ENCODE assay signal across 9 cellular contexts in the genomic region with DNA sequence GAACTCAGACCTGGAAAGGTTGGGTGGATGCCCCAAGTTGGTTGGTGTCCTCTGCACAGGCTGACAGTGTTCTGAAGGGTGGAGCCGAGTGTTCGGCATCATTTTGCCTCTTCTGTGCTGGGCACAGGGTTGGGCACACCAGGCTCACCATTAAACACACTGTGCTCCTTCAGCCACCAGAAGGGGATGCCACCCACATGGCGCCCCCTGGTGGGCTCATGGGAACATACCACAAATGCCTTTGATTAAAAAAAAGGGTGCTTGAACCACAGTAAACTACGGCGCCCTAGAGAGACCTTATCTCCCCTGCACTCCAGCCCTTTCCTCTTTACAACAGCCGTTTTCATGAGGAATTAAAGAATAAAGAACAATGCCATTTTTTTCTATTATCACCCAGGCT.
DNase-seq lines count a peak whose midpoint lies in the region; ATAC-seq and FAIRE-seq lines count a peak whose summit lies in the region.
"Had no signal": no experiment of that assay in that cellular context is flagged by ENCODE, and none has a peak within 500 bp of the region (broad histone marks: within the 10 kb centered on the region; RNA-seq: fewer than 3 reads in every experiment).

No MANE protein-coding gene starts in this region.

- DNase-seq in NCI-H510A treated with DMSO at 0.1 percent for 48 hours (lab: John Stamatoyannopoulos, UW) (peak; percentile 24), NCI-H510A (lab: John Stamatoyannopoulos, UW) (no peak), HCEC 1CT (peak; percentile 25), RPMI8226 (peak; percentile 65), germinal center (ENCODE audit: low spot score) (peak; percentile 35), urothelium cell line (ENCODE audit: low spot score) (peak; percentile 35), left lobe of liver (ENCODE audit: low spot score) (no peak)
- DNase-seq in activated T-cell treated with anti-CD3 and anti-CD28 coated beads, Interleukin-2, amount 50 U/mL, for 1 hour, result no peak
- DNase-seq: naive B cell had no signal

- no peak for FAIRE-seq in urothelium cell line (lab: Jason Lieb, UNC)

- no peak for ATAC-seq in left lobe of liver

Comparison
In these comparisons a context has a peak if more than half of its experiments do, and no peak if none do; other contexts are left out.
1. DNase-seq: peak in NCI-H510A treated with DMSO at 0.1 percent for 48 hours (single experiment), HCEC 1CT (single experiment), RPMI8226 (single experiment), germinal center (single experiment) and urothelium cell line (single experiment); none in NCI-H510A (single experiment), left lobe of liver (single experiment) and activated T-cell treated with anti-CD3 and anti-CD28 coated beads, Interleukin-2, amount 50 U/mL, for 1 hour (single experiment).